In genomic region chr11:130124096-130124495, GRCh38 we compare ENCODE assay signal across 1 cellular context.
A peak's percentile ranks its signal among the peaks of the same experiment; 100 is the strongest.
TF ChIP-seq lines count a peak whose summit lies in the region.

No MANE protein-coding gene starts in this region.

TF ChIP-seq in HepG2, 621 proteins besides CTCF, POLR2A, EP300 and RAD21 (continues in another document):
- TF ChIP-seq RBM39 (IDR thresholded peaks at IDR 0.05; ENCODE audit: low read depth, low read length, poor library complexity, severe bottlenecking) (no peak), RBFOX2 (IDR thresholded peaks at IDR 0.05; ENCODE audit: low read depth, low read length) (no peak), GATA4 (IDR thresholded peaks at IDR 0.05; ENCODE audit: borderline replicate concordance, low read depth) (0 out of 2 replicates have a peak, but pooled peaks have one; percentile 37), ZNF121 (CRISPR knock-in tag; IDR thresholded peaks at IDR 0.05) (no peak), ZMAT5 (CRISPR knock-in tag; IDR thresholded peaks at IDR 0.05; ENCODE audit: borderline replicate concordance, low read depth) (no peak), LRRFIP1 (CRISPR knock-in tag; conservative IDR thresholded peaks at IDR 0.05) (no peak), SETDB1 (CRISPR knock-in tag; IDR thresholded peaks at IDR 0.05; ENCODE audit: borderline replicate concordance) (no peak), ZNF335 (CRISPR knock-in tag; IDR thresholded peaks at IDR 0.05) (no peak; the same call in 1 of the 2 replicates), ZBTB46 (CRISPR knock-in tag; IDR thresholded peaks at IDR 0.05; ENCODE audit: borderline replicate concordance) (no peak), NFKBIZ (CRISPR knock-in tag; IDR thresholded peaks at IDR 0.05) (0 out of 2 replicates have a peak, but pooled peaks have one; percentile 47), IKZF4 (CRISPR knock-in tag; IDR thresholded peaks at IDR 0.05; ENCODE audit: borderline replicate concordance, low read depth, not compliant biosample characterization) (no peak), KDM4B (CRISPR knock-in tag; IDR thresholded peaks at IDR 0.05) (peak; percentile 30; the same call in 1 of the 2 replicates), CEBPG (CRISPR knock-in tag; IDR thresholded peaks at IDR 0.05) (peak; percentile 96), SNRNP70 (IDR thresholded peaks at IDR 0.05; ENCODE audit: low read depth, low read length) (no peak), HMGXB3 (CRISPR knock-in tag; IDR thresholded peaks at IDR 0.05; ENCODE audit: borderline replicate concordance) (no peak), JUN (CRISPR knock-in tag; IDR thresholded peaks at IDR 0.05) (peak; percentile 91), SRSF4 (IDR thresholded peaks at IDR 0.05; ENCODE audit: low read depth, low read length, poor library complexity, severe bottlenecking) (no peak), FOXK2 (IDR thresholded peaks at IDR 0.05) (0 out of 2 replicates have a peak, but pooled peaks have one; percentile 41), GATAD1 (CRISPR knock-in tag; IDR thresholded peaks at IDR 0.05) (peak; percentile 72), ZFP90 (CRISPR knock-in tag; IDR thresholded peaks at IDR 0.05; ENCODE audit: borderline replicate concordance) (no peak), RARA (CRISPR knock-in tag; IDR thresholded peaks at IDR 0.05) (peak; percentile 100), SIN3B (IDR thresholded peaks at IDR 0.05; ENCODE audit: low read length) (no peak), ZBTB49 (CRISPR knock-in tag; IDR thresholded peaks at IDR 0.05; ENCODE audit: borderline replicate concordance) (no peak; the same call in 1 of the 2 replicates), ZMYM3 (CRISPR knock-in tag; IDR thresholded peaks at IDR 0.05) (no peak), PITX1 (CRISPR knock-in tag; IDR thresholded peaks at IDR 0.05) (peak; percentile 30; the same call in 1 of the 2 replicates), DNMT1 (CRISPR knock-in tag; IDR thresholded peaks at IDR 0.05) (no peak), ZNF362 (CRISPR knock-in tag; IDR thresholded peaks at IDR 0.05; ENCODE audit: borderline replicate concordance) (peak; percentile 35; the same call in 1 of the 2 replicates), ZFAT (CRISPR knock-in tag; conservative IDR thresholded peaks at IDR 0.05) (no peak), XRCC5 (optimal IDR thresholded peaks at IDR 0.05; ENCODE audit: low read length) (peak; percentile 33), ZNF761 (CRISPR knock-in tag; conservative IDR thresholded peaks at IDR 0.05) (0 out of 2 replicates have a peak, but pooled peaks have one; percentile 35), GZF1 (CRISPR knock-in tag; IDR thresholded peaks at IDR 0.05) (no peak), HMG20B (CRISPR knock-in tag; conservative IDR thresholded peaks at IDR 0.05) (0 out of 2 replicates have a peak, but pooled peaks have one; percentile 41), ZNF230 (CRISPR knock-in tag; IDR thresholded peaks at IDR 0.05) (no peak), ZFP36L2 (CRISPR knock-in tag; IDR thresholded peaks at IDR 0.05) (no peak), ZNF543 (CRISPR knock-in tag; IDR thresholded peaks at IDR 0.05) (no peak), ZNF883 (CRISPR knock-in tag; IDR thresholded peaks at IDR 0.05; ENCODE audit: not compliant biosample characterization) (no peak), E2F2 (CRISPR knock-in tag; IDR thresholded peaks at IDR 0.05; ENCODE audit: borderline replicate concordance) (no peak), PHF20 (CRISPR knock-in tag; IDR thresholded peaks at IDR 0.05) (no peak), ZNF788 (CRISPR knock-in tag; IDR thresholded peaks at IDR 0.05; ENCODE audit: borderline replicate concordance) (no peak), ERF (CRISPR knock-in tag; IDR thresholded peaks at IDR 0.05) (peak; percentile 86), SIN3A (IDR thresholded peaks at IDR 0.05; ENCODE audit: borderline replicate concordance, low read depth, low read length) (peak; percentile 73; the same call in 1 of the 2 replicates), NR2F2 (IDR thresholded peaks at IDR 0.05; ENCODE audit: borderline replicate concordance, low read depth) (peak; percentile 71), THAP11 (CRISPR knock-in tag; IDR thresholded peaks at IDR 0.05) (peak; percentile 80), ZNF672 (CRISPR knock-in tag; IDR thresholded peaks at IDR 0.05) (no peak), ZNF280D (CRISPR knock-in tag; IDR thresholded peaks at IDR 0.05) (no peak), SP140L (CRISPR knock-in tag; IDR thresholded peaks at IDR 0.05; ENCODE audit: borderline replicate concordance) (no peak), PRPF4 (IDR thresholded peaks at IDR 0.05; ENCODE audit: low read depth, low read length, poor library complexity, severe bottlenecking) (no peak), ZBTB1 (CRISPR knock-in tag; IDR thresholded peaks at IDR 0.05; ENCODE audit: borderline replicate concordance) (no peak), DRAP1 (CRISPR knock-in tag; IDR thresholded peaks at IDR 0.05) (no peak; the same call in 1 of the 2 replicates), SMAD3 (CRISPR knock-in tag; IDR thresholded peaks at IDR 0.05) (peak; percentile 87), ZNF382 (CRISPR knock-in tag; IDR thresholded peaks at IDR 0.05; ENCODE audit: borderline replicate concordance) (no peak), CBX5 (CRISPR knock-in tag; IDR thresholded peaks at IDR 0.05; ENCODE audit: borderline replicate concordance) (peak; percentile 89), ZNF589 (CRISPR knock-in tag; conservative IDR thresholded peaks at IDR 0.05) (no peak), ZNF329 (CRISPR knock-in tag; IDR thresholded peaks at IDR 0.05; ENCODE audit: low read depth) (no peak)
